ENCODE assay signal across 24 cellular contexts in genomic region chr17:41869426-41869825, GRCh38. TPM values are rescaled to one million over a fixed set of nuclear protein-coding genes. Genes with fewer than 3 reads are reported as not detected.
A peak's percentile ranks its signal among the peaks of the same experiment; 100 is the strongest.
DNase-seq lines count a peak whose midpoint lies in the region; ATAC-seq and TF ChIP-seq lines count a peak whose summit lies in the region.
"Had no signal": no experiment of that assay in that cellular context is flagged by ENCODE, and none has a peak within 500 bp of the region (broad histone marks: within the 10 kb centered on the region; RNA-seq: fewer than 3 reads in every experiment).

No MANE protein-coding gene starts in this region.

- TF ChIP-seq CTCF in AG04450 (IDR thresholded peaks at IDR 0.05; ENCODE audit: low read depth, low read length) (no peak), left lung (IDR thresholded peaks at IDR 0.05) (no peak)
- no peak for TF ChIP-seq CTCF in CD4-positive, alpha-beta T cell (IDR thresholded peaks at IDR 0.05)

- H3K4me1 ChIP-seq in left lung = peaks cover 0 to 8% of the 10 kb centered on the region in 2 donors
- H3K4me1 ChIP-seq: colonic mucosa had no signal

- intact Hi-C loops in CD4-positive, alpha-beta T cell (cut with DNase I, micrococcal nuclease) = loop anchor here in 1 of 2 experiments (5.0 kb wide), 2 partner anchors 48 to 98 kb away; partner anchors contain the start of genes ACLY and CNP
- intact Hi-C loops in left lung (cut with DNase I) = no loop called here
- intact Hi-C loops in Right ventricle myocardium superior (cut with DNase I) = no loop called here
- intact Hi-C loops in head of caudate nucleus (cut with DNase I) = loop anchor here (10.0 kb wide), 1 partner anchor 45 kb away; the partner anchor contains the start of gene ACLY

- H3K4me1 Mint-ChIP-seq in CD4-positive, alpha-beta T cell (ENCODE audit: low read depth) = no peaks in the 10 kb centered on the region
- peaks cover 21% of the 10 kb centered on the region for H3K4me1 Mint-ChIP-seq in activated naive CD8-positive, alpha-beta T cell (ENCODE audit: low read depth)

- H3K27me3 ChIP-seq in AG04450 (ENCODE audit: control insufficient read depth, insufficient read depth, low read length) (no peaks in the 10 kb centered on the region), left lung (no peaks in the 10 kb centered on the region)
- no peaks in the 10 kb centered on the region for H3K27me3 ChIP-seq in CD4-positive, alpha-beta T cell (ENCODE audit: control insufficient read depth, insufficient read depth, low read length)
- H3K27me3 ChIP-seq: colonic mucosa, tibial artery had no signal

- H3K36me3 Mint-ChIP-seq in CD4-positive, alpha-beta T cell (ENCODE audit: low read depth) = peaks cover 66% of the 10 kb centered on the region
- peaks cover 8% of the 10 kb centered on the region for H3K36me3 Mint-ChIP-seq in activated naive CD8-positive, alpha-beta T cell

- CTCF ChIA-PET in AG04450 (lab: Charles Lee) = no interaction called here
- CTCF ChIA-PET in CD4-positive, alpha-beta T cell (lab: Charles Lee) = interaction anchor here (0.5 to 1.3 kb wide), 2 partner anchors 52 to 174 kb away, joined by 3 read pairs; no protein-coding TSS in a partner anchor

- no peaks in the 10 kb centered on the region; the same call in 1 of the 2 replicates for H3K9me3 ChIP-seq in AG04450 (ENCODE audit: control insufficient read depth, insufficient read depth, low read length)
- no peaks in the 10 kb centered on the region for H3K9me3 ChIP-seq in CD4-positive, alpha-beta T cell (ENCODE audit: control insufficient read depth, low read length)
- H3K9me3 ChIP-seq in left lung = no peaks in the 10 kb centered on the region
- H3K9me3 ChIP-seq: colonic mucosa, tibial artery had no signal

- H3K27ac ChIP-seq in AG04450 (ENCODE audit: low read depth, low read length) (peak overlapping the region; percentile 11), left lung (no peak overlapping the region)
- H3K27ac ChIP-seq in CD4-positive, alpha-beta T cell (ENCODE audit: low read depth, low read length) = no peak overlapping the region
- H3K27ac ChIP-seq: colonic mucosa, tibial artery had no signal

- H3K4me3 Mint-ChIP-seq in CD4-positive, alpha-beta T cell = no peak overlapping the region
- H3K4me3 Mint-ChIP-seq in activated naive CD8-positive, alpha-beta T cell = peak overlapping the region; percentile 10
- H3K4me3 Mint-ChIP-seq: B cell; brain; memory B cell; naive thymus-derived CD8-positive, alpha-beta T cell; stimulated activated naive B cell treated with anti-CD40 and anti-IgM and Interleukin-4, amounts not matched to agents 10 μg/mL and 1 μg/mL and 100 μg/mL, for 72 hours; WTC11 had no signal

- no peak overlapping the region for H3K4me3 ChIP-seq in AG04450 (ENCODE audit: low read depth, low read length)
- H3K4me3 ChIP-seq in left lung = no peak overlapping the region
- H3K4me3 ChIP-seq: colonic mucosa, tibial artery had no signal

- H3K27me3 Mint-ChIP-seq in CD4-positive, alpha-beta T cell = no peaks in the 10 kb centered on the region
- no peaks in the 10 kb centered on the region for H3K27me3 Mint-ChIP-seq in activated naive CD8-positive, alpha-beta T cell
- H3K27me3 Mint-ChIP-seq: B cell; brain; memory B cell; naive thymus-derived CD8-positive, alpha-beta T cell; stimulated activated naive B cell treated with anti-CD40 and anti-IgM and Interleukin-4, amounts not matched to agents 10 μg/mL and 1 μg/mL and 100 μg/mL, for 72 hours had no signal

- peak overlapping the region; percentile 7 for H3K27ac Mint-ChIP-seq in CD4-positive, alpha-beta T cell
- peak overlapping the region; percentile 77 for H3K27ac Mint-ChIP-seq in activated naive CD8-positive, alpha-beta T cell
- H3K27ac Mint-ChIP-seq: B cell, memory B cell, WTC11 had no signal

- H3K9me3 Mint-ChIP-seq in CD4-positive, alpha-beta T cell = no peaks in the 10 kb centered on the region
- H3K9me3 Mint-ChIP-seq in activated naive CD8-positive, alpha-beta T cell (ENCODE audit: low read depth) = no peaks in the 10 kb centered on the region
- H3K9me3 Mint-ChIP-seq: brain; memory B cell; naive thymus-derived CD8-positive, alpha-beta T cell; stimulated activated naive B cell treated with anti-CD40 and anti-IgM and Interleukin-4, amounts not matched to agents 10 μg/mL and 1 μg/mL and 100 μg/mL, for 72 hours; WTC11 had no signal

- POLR2A ChIA-PET in AG04450 (lab: Yijun Ruan, JAX) = no interaction called here
- POLR2A ChIA-PET in CD4-positive, alpha-beta T cell (lab: Charles Lee) = interaction anchor here (0.9 kb wide), 1 partner anchor 61 kb away, joined by 3 read pairs; the partner anchor contains the start of gene ODAD4

- peaks cover 0 to 80% of the 10 kb centered on the region in 2 donors for H3K36me3 ChIP-seq in left lung

- ATAC-seq in CD4-positive, alpha-beta T cell (ENCODE audit: poor library complexity) = no peak
- ATAC-seq in left lung = peak; percentile 54
- ATAC-seq in Right ventricle myocardium superior (ENCODE audit: poor library complexity) = no peak
- no peak for ATAC-seq in HG03520 (IDR thresholded peaks at IDR 0.05; ENCODE audit: unreplicated experiment)
- ATAC-seq: naive thymus-derived CD8-positive, alpha-beta T cell; sciatic nerve; stimulated activated naive B cell treated with anti-CD40 and anti-IgM and Interleukin-4, amounts not matched to agents 10 μg/mL and 1 μg/mL and 100 μg/mL, for 72 hours; WTC11 had no signal

- DNase-seq in AG04450 (ENCODE audit: low read depth, low spot score) (no peak), left lung (peak in 1 of 2 donors; percentile 39), Right ventricle myocardium superior (no peak), head of caudate nucleus (no peak)
- DNase-seq in CD4-positive, alpha-beta T cell = no peak
- DNase-seq: activated CD8-positive, alpha-beta memory T cell treated with anti-CD3 and anti-CD28 coated beads, Interleukin-2, amount 50 U/mL, for 4 hours; activated naive CD4-positive, alpha-beta T cell treated with anti-CD3 and anti-CD28 coated beads, Interleukin-2, amount 50 U/mL, for 16 hours; colonic mucosa; naive thymus-derived CD8-positive, alpha-beta T cell; NCI-H1417 treated with DMSO at 0.1 percent for 48 hours; NCI-H69; SHP77 treated with DMSO at 0.1 percent for 48 hours; stimulated activated naive B cell treated with anti-CD40 and anti-IgM and Interleukin-4, amounts not matched to agents 10 μg/mL and 1 μg/mL and 100 μg/mL, for 72 hours; tibial artery had no signal

RNA-seq across cellular contexts. Expression of gene KLHL11, which starts 4.2 kb away (rescaled TPM):
- polyA plus RNA-seq in AG04450 (2011; rRNA removed) = 7.6 and 9.3 TPM in 2 replicates
- 28.0 and 39.1 TPM in 2 replicates for polyA minus RNA-seq in AG04450 (2011; rRNA and poly(A)+ RNA removed)
- total RNA-seq in CD4-positive, alpha-beta T cell = 10 to 100 TPM; 32.9 to 34.0 TPM
- total RNA-seq in left lung (10 to 100 TPM; 11.0 to 13.3 TPM), Right ventricle myocardium superior (3.0 TPM)

RNA-seq across cellular contexts. Expression of gene KLHL10, which starts 31.8 kb away (rescaled TPM):
- polyA plus RNA-seq in AG04450 (2011; rRNA removed) = 0.06 TPM in 2 replicates
- polyA minus RNA-seq in AG04450 (2011; rRNA and poly(A)+ RNA removed) = not detected in 2 replicates
- not detected for total RNA-seq in CD4-positive, alpha-beta T cell
- not detected for total RNA-seq in left lung
- total RNA-seq in Right ventricle myocardium superior = not detected
- total RNA-seq: colonic mucosa; naive thymus-derived CD8-positive, alpha-beta T cell; OCI-LY7; osteocyte; sciatic nerve; T-helper 1 cell treated with Interleukin-12 subunit alpha and Interleukin-12 subunit beta and Interleukin-4 antibody, amounts not matched to agents 30 ng/mL and 1 ng/mL, for 36 hours had no signal

RNA-seq across cellular contexts. Expression of gene NT5C3B, which starts 33.4 kb away (rescaled TPM):
- 97.4 and 106 TPM in 2 replicates for polyA plus RNA-seq in AG04450 (2011; rRNA removed)
- 46.1 and 49.6 TPM in 2 replicates for polyA minus RNA-seq in AG04450 (2011; rRNA and poly(A)+ RNA removed)
- total RNA-seq in CD4-positive, alpha-beta T cell = 10 to 100 TPM; 25.7 to 29.7 TPM
- total RNA-seq in left lung = 10 to 100 TPM; 30.6 to 34.7 TPM
- total RNA-seq in Right ventricle myocardium superior = 14.7 TPM

RNA-seq across cellular contexts. Expression of gene ACLY, which starts 49.3 kb away (rescaled TPM):
- 161 and 163 TPM in 2 replicates for polyA plus RNA-seq in AG04450 (2011; rRNA removed)
- 273 and 347 TPM in 2 replicates for polyA minus RNA-seq in AG04450 (2011; rRNA and poly(A)+ RNA removed)
- total RNA-seq in CD4-positive, alpha-beta T cell = 10 to 100 TPM; 25.9 to 28.3 TPM
- total RNA-seq in left lung = 100 to 1,000 TPM; 129 to 204 TPM
- total RNA-seq in Right ventricle myocardium superior = 24.0 TPM

RNA-seq across cellular contexts. Expression of gene FKBP10, which starts 56.6 kb away (rescaled TPM):
- 487 and 624 TPM in 2 replicates for polyA plus RNA-seq in AG04450 (2011; rRNA removed)
- 266 and 344 TPM in 2 replicates for polyA minus RNA-seq in AG04450 (2011; rRNA and poly(A)+ RNA removed)
- total RNA-seq in CD4-positive, alpha-beta T cell = not detected
- total RNA-seq in left lung = 100 to 1,000 TPM in 1 of 2 donors, 10 to 100 TPM in 1; 82.1 to 129 TPM
- total RNA-seq in Right ventricle myocardium superior = 10.6 TPM
- total RNA-seq: naive thymus-derived CD8-positive, alpha-beta T cell had no signal
- polyA plus RNA-seq: naive thymus-derived CD8-positive, alpha-beta T cell had no signal
